18 cellular contexts compared by ENCODE assay signal in the genomic region with DNA sequence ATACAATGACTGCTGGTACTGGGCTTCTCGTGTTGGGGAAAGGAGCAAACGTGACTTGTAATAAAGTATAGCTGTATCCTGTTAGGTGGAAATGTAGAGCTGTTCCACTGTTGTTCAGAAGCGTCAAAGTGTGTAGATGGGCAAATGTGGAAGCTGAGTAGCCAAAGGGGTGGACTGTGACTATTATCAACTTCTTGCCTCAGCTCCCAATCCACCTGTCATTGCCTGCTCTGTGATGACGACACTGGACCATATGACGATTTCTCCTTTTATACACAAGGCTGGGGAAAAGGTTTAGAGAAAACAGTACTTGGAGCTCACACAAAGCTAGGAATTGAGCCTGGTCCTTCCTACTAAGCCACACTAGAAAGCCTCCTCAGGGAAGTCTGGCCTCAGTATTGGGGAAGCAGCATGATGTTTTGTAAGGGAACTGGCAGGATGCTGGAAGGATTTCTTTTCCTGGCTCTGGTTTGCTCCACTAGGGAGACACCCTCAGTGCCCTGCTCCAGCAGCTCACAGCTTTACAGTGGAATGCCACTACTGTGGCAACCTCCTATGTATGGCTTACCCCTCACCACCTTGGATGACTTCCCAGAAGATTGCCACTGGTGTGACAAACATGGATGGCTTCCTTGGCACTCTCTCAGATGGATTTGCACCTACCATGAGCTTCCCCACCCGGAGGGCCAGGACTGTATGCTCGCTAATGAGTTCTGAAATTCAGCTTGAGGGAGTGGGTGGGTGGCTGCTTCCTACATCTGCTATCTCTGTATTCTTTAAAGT. TPM values are rescaled to one million over a fixed set of nuclear protein-coding genes. Genes with fewer than 3 reads are reported as not detected.
DNase-seq lines count a peak whose midpoint lies in the region; ATAC-seq and TF ChIP-seq lines count a peak whose summit lies in the region.
"Had no signal": no experiment of that assay in that cellular context is flagged by ENCODE, and none has a peak within 500 bp of the region (broad histone marks: within the 10 kb centered on the region; RNA-seq: fewer than 3 reads in every experiment).

No MANE protein-coding gene starts in this region.

- peaks cover 23% of the 10 kb centered on the region for H3K4me1 Mint-ChIP-seq in activated CD8-positive, alpha-beta T cell treated with anti-CD3 and anti-CD28 coated beads, Interleukin-2, amount 10 ng/mL, durations not matched to agents 7 days and 5 days (ENCODE audit: low read depth)
- H3K4me1 Mint-ChIP-seq in activated CD8-positive, alpha-beta T cell treated with anti-CD3 and anti-CD28 coated beads for 36 hours (ENCODE audit: low read depth), result peaks cover 13% of the 10 kb centered on the region
- H3K4me1 Mint-ChIP-seq in stimulated activated naive CD8-positive, alpha-beta T cell treated with anti-CD3 and anti-CD28 coated beads, Interleukin-15, Interleukin-2, amounts not matched to agents 100 ng/mL and 50 ng/mL, for 24 hours (ENCODE audit: low read depth), result peaks cover 27% of the 10 kb centered on the region
- H3K4me1 Mint-ChIP-seq in stimulated activated naive CD8-positive, alpha-beta T cell treated with anti-CD3 and anti-CD28 coated beads, Interleukin-15, amount 100 ng/mL, for 72 hours, result peaks cover 9% of the 10 kb centered on the region
- H3K4me1 Mint-ChIP-seq in immature natural killer cell (peaks cover 63 to 89% of the 10 kb centered on the region in 2 donors), type B pancreatic cell (ENCODE audit: unreplicated experiment) (no peaks in the 10 kb centered on the region), HFFc6 (ENCODE audit: low read depth) (no peaks in the 10 kb centered on the region)

- H3K9me3 Mint-ChIP-seq in activated CD8-positive, alpha-beta T cell treated with anti-CD3 and anti-CD28 coated beads, Interleukin-2, amount 10 ng/mL, durations not matched to agents 7 days and 5 days (ENCODE audit: insufficient read depth), result peaks cover 4% of the 10 kb centered on the region
- H3K9me3 Mint-ChIP-seq in activated CD8-positive, alpha-beta T cell treated with anti-CD3 and anti-CD28 coated beads for 36 hours, result no peaks in the 10 kb centered on the region
- H3K9me3 Mint-ChIP-seq in stimulated activated naive CD8-positive, alpha-beta T cell treated with anti-CD3 and anti-CD28 coated beads, Interleukin-15, Interleukin-2, amounts not matched to agents 100 ng/mL and 50 ng/mL, for 24 hours, result peaks cover under 1% of the 10 kb centered on the region
- no peaks in the 10 kb centered on the region for H3K9me3 Mint-ChIP-seq in stimulated activated naive CD8-positive, alpha-beta T cell treated with anti-CD3 and anti-CD28 coated beads, Interleukin-15, amount 100 ng/mL, for 72 hours
- H3K9me3 Mint-ChIP-seq in immature natural killer cell (no peaks in the 10 kb centered on the region), type B pancreatic cell (peaks cover 12% of the 10 kb centered on the region), HFFc6 (no peaks in the 10 kb centered on the region)

- no peak for TF ChIP-seq CTCF in activated CD8-positive, alpha-beta T cell treated with anti-CD3 and anti-CD28 coated beads for 36 hours (IDR thresholded peaks at IDR 0.05)
- TF ChIP-seq CTCF in type B pancreatic cell (conservative IDR thresholded peaks at IDR 0.05), result no peak
- TF ChIP-seq CTCF in HFFc6 (IDR thresholded peaks at IDR 0.05), result no peak
- no peak for TF ChIP-seq CTCF in ovary (IDR thresholded peaks at IDR 0.05)

- WGBS in ovary, 3 donors, result 95 to 97% (median 96%) methylated on average over 7 of the region's 7 CpGs

- no peak for DNase-seq in activated CD8-positive, alpha-beta T cell treated with anti-CD3 and anti-CD28 coated beads, Interleukin-2, amount 10 ng/mL, durations not matched to agents 7 days and 5 days
- no peak for DNase-seq in activated CD8-positive, alpha-beta T cell treated with anti-CD3 and anti-CD28 coated beads for 36 hours
- no peak for DNase-seq in stimulated activated naive CD8-positive, alpha-beta T cell treated with anti-CD3 and anti-CD28 coated beads, Interleukin-15, amount 100 ng/mL, for 72 hours
- DNase-seq in immature natural killer cell, result no peak
- DNase-seq in type B pancreatic cell (ENCODE audit: extremely low spot score, unreplicated experiment), result no peak
- no peak for DNase-seq in HFFc6
- no peak for DNase-seq in ovary
- DNase-seq: IMR-90, NCI-H1417 treated with DMSO at 0.1 percent for 48 hours, NCI-H2029, NCI-H2171 treated with DMSO at 0.1 percent for 48 hours, NCI-H510A treated with DMSO at 0.1 percent for 48 hours, Peyer's patch, SHP77 treated with DMSO at 0.1 percent for 48 hours had no signal

- TF ChIP-seq EP300 in ovary (IDR thresholded peaks at IDR 0.05), result no peak

- no peaks in the 10 kb centered on the region for H3K27me3 ChIP-seq in ovary
- H3K27me3 ChIP-seq: BLaER1, Peyer's patch had no signal

- H3K36me3 ChIP-seq in ovary, result no peaks in the 10 kb centered on the region

- H3K27ac Mint-ChIP-seq in activated CD8-positive, alpha-beta T cell treated with anti-CD3 and anti-CD28 coated beads, Interleukin-2, amount 10 ng/mL, durations not matched to agents 7 days and 5 days, result peak overlapping the region; percentile 26
- H3K27ac Mint-ChIP-seq in activated CD8-positive, alpha-beta T cell treated with anti-CD3 and anti-CD28 coated beads for 36 hours, result no peak overlapping the region
- H3K27ac Mint-ChIP-seq in stimulated activated naive CD8-positive, alpha-beta T cell treated with anti-CD3 and anti-CD28 coated beads, Interleukin-15, Interleukin-2, amounts not matched to agents 100 ng/mL and 50 ng/mL, for 24 hours, result peak overlapping the region; percentile 36
- H3K27ac Mint-ChIP-seq in stimulated activated naive CD8-positive, alpha-beta T cell treated with anti-CD3 and anti-CD28 coated beads, Interleukin-15, amount 100 ng/mL, for 72 hours, result no peak overlapping the region
- H3K27ac Mint-ChIP-seq in immature natural killer cell (peak overlapping the region; percentile 23 to 73 (median 48)), type B pancreatic cell (no peak overlapping the region), HFFc6 (no peak overlapping the region)

- POLR2A ChIA-PET in activated CD8-positive, alpha-beta T cell treated with anti-CD3 and anti-CD28 coated beads, Interleukin-2, amount 10 ng/mL, durations not matched to agents 7 days and 5 days (lab: Charles Lee), result interaction anchor here (0.9 to 1.1 kb wide), 2 partner anchors 12 to 14 kb away, joined by 3 read pairs; no protein-coding TSS in a partner anchor
- POLR2A ChIA-PET in activated CD8-positive, alpha-beta T cell treated with anti-CD3 and anti-CD28 coated beads for 36 hours (lab: Charles Lee), result interaction anchor here (0.9 to 2.0 kb wide), 8 partner anchors 8 to 21 kb away, joined by 3 to 18 read pairs (median 4); a partner anchor contains a TSS

- no peak for TF ChIP-seq POLR2A in ovary (IDR thresholded peaks at IDR 0.05)

- no peaks in the 10 kb centered on the region for H3K4me1 ChIP-seq in ovary (ENCODE audit: insufficient read depth)
- H3K4me1 ChIP-seq: HAP-1, Peyer's patch had no signal

- H3K36me3 Mint-ChIP-seq in activated CD8-positive, alpha-beta T cell treated with anti-CD3 and anti-CD28 coated beads, Interleukin-2, amount 10 ng/mL, durations not matched to agents 7 days and 5 days (ENCODE audit: low read depth), result peaks cover 92% of the 10 kb centered on the region
- peaks cover 79% of the 10 kb centered on the region for H3K36me3 Mint-ChIP-seq in activated CD8-positive, alpha-beta T cell treated with anti-CD3 and anti-CD28 coated beads for 36 hours (ENCODE audit: low read depth)
- peaks cover 84% of the 10 kb centered on the region for H3K36me3 Mint-ChIP-seq in stimulated activated naive CD8-positive, alpha-beta T cell treated with anti-CD3 and anti-CD28 coated beads, Interleukin-15, Interleukin-2, amounts not matched to agents 100 ng/mL and 50 ng/mL, for 24 hours (ENCODE audit: low read depth)
- H3K36me3 Mint-ChIP-seq in immature natural killer cell (peaks cover 40 to 49% (median 42%) of the 10 kb centered on the region in 3 donors), type B pancreatic cell (peaks cover 67% of the 10 kb centered on the region), HFFc6 (ENCODE audit: low read depth) (peaks cover 76% of the 10 kb centered on the region)

- no peak overlapping the region for H3K4me3 Mint-ChIP-seq in activated CD8-positive, alpha-beta T cell treated with anti-CD3 and anti-CD28 coated beads, Interleukin-2, amount 10 ng/mL, durations not matched to agents 7 days and 5 days
- no peak overlapping the region for H3K4me3 Mint-ChIP-seq in activated CD8-positive, alpha-beta T cell treated with anti-CD3 and anti-CD28 coated beads for 36 hours
- H3K4me3 Mint-ChIP-seq in stimulated activated naive CD8-positive, alpha-beta T cell treated with anti-CD3 and anti-CD28 coated beads, Interleukin-15, Interleukin-2, amounts not matched to agents 100 ng/mL and 50 ng/mL, for 24 hours, result no peak overlapping the region
- no peak overlapping the region for H3K4me3 Mint-ChIP-seq in stimulated activated naive CD8-positive, alpha-beta T cell treated with anti-CD3 and anti-CD28 coated beads, Interleukin-15, amount 100 ng/mL, for 72 hours
- H3K4me3 Mint-ChIP-seq in immature natural killer cell, result peak overlapping the region in 3 of 5 donors; percentile 18 to 35 (median 29)
- no peak overlapping the region for H3K4me3 Mint-ChIP-seq in type B pancreatic cell
- no peak overlapping the region for H3K4me3 Mint-ChIP-seq in HFFc6

- no peaks in the 10 kb centered on the region for H3K27me3 Mint-ChIP-seq in activated CD8-positive, alpha-beta T cell treated with anti-CD3 and anti-CD28 coated beads, Interleukin-2, amount 10 ng/mL, durations not matched to agents 7 days and 5 days (ENCODE audit: low read depth)
- no peaks in the 10 kb centered on the region for H3K27me3 Mint-ChIP-seq in activated CD8-positive, alpha-beta T cell treated with anti-CD3 and anti-CD28 coated beads for 36 hours
- no peaks in the 10 kb centered on the region for H3K27me3 Mint-ChIP-seq in stimulated activated naive CD8-positive, alpha-beta T cell treated with anti-CD3 and anti-CD28 coated beads, Interleukin-15, Interleukin-2, amounts not matched to agents 100 ng/mL and 50 ng/mL, for 24 hours
- H3K27me3 Mint-ChIP-seq in stimulated activated naive CD8-positive, alpha-beta T cell treated with anti-CD3 and anti-CD28 coated beads, Interleukin-15, amount 100 ng/mL, for 72 hours, result no peaks in the 10 kb centered on the region
- H3K27me3 Mint-ChIP-seq in immature natural killer cell (ENCODE audit: low read depth in 3 of 3), result peaks cover 0 to 3% (median 2%) of the 10 kb centered on the region in 3 donors
- no peaks in the 10 kb centered on the region for H3K27me3 Mint-ChIP-seq in type B pancreatic cell
- H3K27me3 Mint-ChIP-seq in HFFc6 (ENCODE audit: insufficient read depth), result no peaks in the 10 kb centered on the region

- H3K27ac ChIP-seq in ovary, result no peak overlapping the region
- H3K27ac ChIP-seq: 22Rv1, BLaER1, Peyer's patch had no signal

- no peak overlapping the region for H3K4me3 ChIP-seq in ovary
- H3K4me3 ChIP-seq: BLaER1, HAP-1, Peyer's patch had no signal

- CTCF ChIA-PET in activated CD8-positive, alpha-beta T cell treated with anti-CD3 and anti-CD28 coated beads, Interleukin-2, amount 10 ng/mL, durations not matched to agents 7 days and 5 days (lab: Charles Lee), result interaction anchor here (0.8 to 1.6 kb wide), 4 partner anchors 10 to 174 kb away, joined by 3 to 5 read pairs (median 4); no protein-coding TSS in a partner anchor
- CTCF ChIA-PET in activated CD8-positive, alpha-beta T cell treated with anti-CD3 and anti-CD28 coated beads for 36 hours (lab: Charles Lee), result interaction anchor here (0.8 to 1.6 kb wide), 5 partner anchors 9 to 174 kb away, joined by 3 to 4 read pairs (median 3); no protein-coding TSS in a partner anchor

- intact Hi-C loops in activated CD8-positive, alpha-beta T cell treated with anti-CD3 and anti-CD28 coated beads for 36 hours (cut with micrococcal nuclease), result no loop called here
- intact Hi-C loops in ovary (cut with DNase I), result no loop called here

- ATAC-seq in activated CD8-positive, alpha-beta T cell treated with anti-CD3 and anti-CD28 coated beads, Interleukin-2, amount 10 ng/mL, durations not matched to agents 7 days and 5 days, result no peak
- no peak for ATAC-seq in activated CD8-positive, alpha-beta T cell treated with anti-CD3 and anti-CD28 coated beads for 36 hours
- no peak for ATAC-seq in stimulated activated naive CD8-positive, alpha-beta T cell treated with anti-CD3 and anti-CD28 coated beads, Interleukin-15, amount 100 ng/mL, for 72 hours

- H3K9me3 ChIP-seq in ovary, result no peaks in the 10 kb centered on the region
- H3K9me3 ChIP-seq: HAP-1, Peyer's patch had no signal

RNA-seq across cellular contexts. Expression of a gene that starts 20.0 kb away (rescaled TPM):
- total RNA-seq in activated CD8-positive, alpha-beta T cell treated with anti-CD3 and anti-CD28 coated beads, Interleukin-2, amount 10 ng/mL, durations not matched to agents 7 days and 5 days, result 100 to 1,000 TPM; 236 to 249 TPM
- total RNA-seq in activated CD8-positive, alpha-beta T cell treated with anti-CD3 and anti-CD28 coated beads for 36 hours, result 100 to 1,000 TPM; 144 to 146 TPM
- 100 to 1,000 TPM; 433 to 825 (median 521) TPM for polyA plus RNA-seq in immature natural killer cell
- total RNA-seq in type B pancreatic cell (ENCODE audit: low replicate concordance), result 230 and 298 TPM in 2 replicates
- total RNA-seq in HFFc6 (2021; fragmentation: NEBNext Ultra II Directional; extraction: Animal tissue kit (Norgen Biotek cat#: 25700)), result 100 to 1,000 TPM; 243 to 260 (median 252) TPM
- 100 to 1,000 TPM; 145 to 215 (median 173) TPM for total RNA-seq in ovary
- 100 to 1,000 TPM; 129 to 203 TPM for polyA plus RNA-seq in ovary

Comparison
In these comparisons a context has a peak if more than half of its experiments do, and no peak if none do; other contexts are left out.
1. H3K27ac Mint-ChIP-seq: peak in activated CD8-positive, alpha-beta T cell treated with anti-CD3 and anti-CD28 coated beads, Interleukin-2, amount 10 ng/mL, durations not matched to agents 7 days and 5 days (single experiment), stimulated activated naive CD8-positive, alpha-beta T cell treated with anti-CD3 and anti-CD28 coated beads, Interleukin-15, Interleukin-2, amounts not matched to agents 100 ng/mL and 50 ng/mL, for 24 hours (single experiment) and immature natural killer cell (6 of 6); none in activated CD8-positive, alpha-beta T cell treated with anti-CD3 and anti-CD28 coated beads for 36 hours (single experiment), stimulated activated naive CD8-positive, alpha-beta T cell treated with anti-CD3 and anti-CD28 coated beads, Interleukin-15, amount 100 ng/mL, for 72 hours (0 of 2), type B pancreatic cell (single experiment) and HFFc6 (single experiment).
2. H3K4me3 Mint-ChIP-seq: peak in immature natural killer cell (3 of 5); none in activated CD8-positive, alpha-beta T cell treated with anti-CD3 and anti-CD28 coated beads, Interleukin-2, amount 10 ng/mL, durations not matched to agents 7 days and 5 days (single experiment), activated CD8-positive, alpha-beta T cell treated with anti-CD3 and anti-CD28 coated beads for 36 hours (single experiment), stimulated activated naive CD8-positive, alpha-beta T cell treated with anti-CD3 and anti-CD28 coated beads, Interleukin-15, Interleukin-2, amounts not matched to agents 100 ng/mL and 50 ng/mL, for 24 hours (single experiment), stimulated activated naive CD8-positive, alpha-beta T cell treated with anti-CD3 and anti-CD28 coated beads, Interleukin-15, amount 100 ng/mL, for 72 hours (0 of 2), type B pancreatic cell (single experiment) and HFFc6 (single experiment).